ENCODE assay signal across 24 cellular contexts in genomic region chr12:124324803-124325705, GRCh38. TPM values are rescaled to one million over a fixed set of nuclear protein-coding genes. Genes with fewer than 3 reads are reported as not detected.
A peak's percentile ranks its signal among the peaks of the same experiment; 100 is the strongest.
DNase-seq lines count a peak whose midpoint lies in the region; ATAC-seq, FAIRE-seq and TF ChIP-seq lines count a peak whose summit lies in the region.
"Had no signal": no experiment of that assay in that cellular context is flagged by ENCODE, and none has a peak within 500 bp of the region (broad histone marks: within the 10 kb centered on the region; RNA-seq: fewer than 3 reads in every experiment).

No MANE protein-coding gene starts in this region.

- ATAC-seq in K562 = no peak
- no peak for ATAC-seq in gastrocnemius medialis
- ATAC-seq: GM12878 had no signal

- no peak overlapping the region; the same call in 1 of the 2 replicates for H3K27ac Mint-ChIP-seq in HFFc6
- H3K27ac Mint-ChIP-seq: IgD-negative memory B cell had no signal

- no peak for FAIRE-seq in H54 (lab: Jason Lieb, UNC)
- no peak for FAIRE-seq in K562 (lab: Jason Lieb, UNC)
- FAIRE-seq: GM12878, HTR-8/SVneo had no signal

- peaks cover 40% of the 10 kb centered on the region for H3K36me3 Mint-ChIP-seq in HFFc6 (ENCODE audit: low read depth)

- H3K27ac ChIP-seq in K562 (ENCODE audit: extremely low read depth, low read depth, low read length) (no peak overlapping the region), gastrocnemius medialis (peak overlapping the region; percentile 83 to 91 (median 88)), RWPE1 (no peak overlapping the region)
- H3K27ac ChIP-seq: BLaER1 treated with 17β-estradiol and CSF1 and Interleukin-3, amounts not matched to agents 10 nM and 100 nM; SJCRH30 had no signal

- BruUV-seq in K562 (replicated peaks; lab: Mats Ljungman, UMichigan) = no TSS peak

- WGBS in K562 (ENCODE audit: insufficient coverage, low coverage, missing lambda C conversion rate) = 94% methylated on average over 17 of the region's 57 CpGs

- TF ChIP-seq RAD21 in K562 (CRISPR knock-in tag; conservative IDR thresholded peaks at IDR 0.05 in 1 of 2, IDR thresholded peaks at IDR 0.05 in 1 of 2) = no peak

- no peak overlapping the region for H2AFZ ChIP-seq in K562 (ENCODE audit: low read depth, low read length)

- H3K4me3 ChIP-seq in K562 = no peak overlapping the region
- no peak overlapping the region for H3K4me3 ChIP-seq in gastrocnemius medialis
- H3K4me3 ChIP-seq: GM12878, MG63, SJCRH30 had no signal

- CTCF ChIA-PET in K562 (lab: Yijun Ruan, JAX; ENCODE audit: low intra/inter-chr PET ratio) (no interaction called here), RWPE1 (lab: Yijun Ruan, JAX) (no interaction called here)

- DNase-seq in H54 (ENCODE audit: insufficient read length, low spot score) (no peak), HFFc6 (no peak), K562 (ENCODE audit: extremely low read depth in 1 of 4, low spot score in 3 of 4) (no peak), gastrocnemius medialis (no peak), NCI-H2029 (lab: John Stamatoyannopoulos, UW) (no peak), RWPE1 (ENCODE audit: low spot score) (no peak)
- no peak for DNase-seq in activated naive CD4-positive, alpha-beta T cell (lab: John Stamatoyannopoulos, UW)
- DNase-seq: ACHN; Caco-2; CD4-positive, alpha-beta memory T cell; DND-41; H9; Kasumi-1; MG63; NCI-H1417; NCI-H187; NCI-H510A treated with DMSO at 0.1 percent for 48 hours; NCI-H748 treated with DMSO at 0.1 percent for 48 hours; NK-92 treated with Interleukin-12 subunit alpha and Interleukin-12 subunit beta, amount 100 ng/mL, for 24 hours; SJCRH30 had no signal

- H3K36me3 ChIP-seq in K562 (ENCODE audit: control insufficient read depth, insufficient read depth, low read length) (peaks cover 31% of the 10 kb centered on the region; the same call in 2 of the 3 replicates), gastrocnemius medialis (peaks cover 0 to 44% of the 10 kb centered on the region in 2 donors)

- peak overlapping the region; percentile 34; the same call in 1 of the 2 replicates for H3K4me3 Mint-ChIP-seq in HFFc6
- H3K4me3 Mint-ChIP-seq: CD4-positive, alpha-beta memory T cell; H9; IgD-negative memory B cell had no signal

- H4K20me1 ChIP-seq in K562 (replicated peaks; ENCODE audit: control insufficient read depth, insufficient read depth, low read length) = no peaks in the 10 kb centered on the region

- H3K27me3 ChIP-seq in K562 (ENCODE audit: control insufficient read depth in 2 of 2, insufficient read depth in 2 of 2, low read length in 2 of 2) = no peaks in the 10 kb centered on the region
- no peaks in the 10 kb centered on the region for H3K27me3 ChIP-seq in gastrocnemius medialis
- H3K27me3 ChIP-seq: BLaER1 treated with 17β-estradiol and CSF1 and Interleukin-3, amounts not matched to agents 10 nM and 100 nM; MG63; SJCRH30 had no signal

- TF ChIP-seq CTCF in HFFc6 (IDR thresholded peaks at IDR 0.05) = no peak
- no peak for TF ChIP-seq CTCF in K562 (IDR thresholded peaks at IDR 0.05 in 2 of 3, conservative IDR thresholded peaks at IDR 0.05 in 1 of 3; ENCODE audit: insufficient read depth in 2 of 3, low read depth in 1 of 3, low read length in 3 of 3)
- TF ChIP-seq CTCF in gastrocnemius medialis (IDR thresholded peaks at IDR 0.05 in 4 of 5, conservative IDR thresholded peaks at IDR 0.05 in 1 of 5) = no peak
- TF ChIP-seq CTCF in RWPE1 (conservative IDR thresholded peaks at IDR 0.05; ENCODE audit: low read depth) = no peak

- H3K9ac ChIP-seq in K562 (ENCODE audit: insufficient read depth in 1 of 2, low read depth in 2 of 2, low read length in 2 of 2) = no peak overlapping the region
- H3K9ac ChIP-seq: BLaER1 treated with 17β-estradiol and CSF1 and Interleukin-3, amounts not matched to agents 10 nM and 100 nM had no signal

- H3K9me3 ChIP-seq in K562 (replicated peaks; ENCODE audit: control insufficient read depth, insufficient read depth, low read depth, low read length) (peaks cover 12% of the 10 kb centered on the region), gastrocnemius medialis (peaks cover 0 to 5% (median 3%) of the 10 kb centered on the region in 3 donors)

- H3K79me2 ChIP-seq in K562 (ENCODE audit: control insufficient read depth, insufficient read depth, low read length) = no peaks in the 10 kb centered on the region

- TF ChIP-seq POLR2A in H54 (IDR thresholded peaks at IDR 0.05; ENCODE audit: low read depth, low read length) = 0 out of 2 replicates have a peak, but pooled peaks have one; percentile 4
- TF ChIP-seq POLR2A in K562 (conservative IDR thresholded peaks at IDR 0.05) = no peak
- no peak for TF ChIP-seq POLR2A in gastrocnemius medialis (IDR thresholded peaks at IDR 0.05)

- H3K9me3 Mint-ChIP-seq in HFFc6 = peaks cover 21% of the 10 kb centered on the region

- TF ChIP-seq EP300 in K562 (IDR thresholded peaks at IDR 0.05; ENCODE audit: low read length) = no peak

- no peak overlapping the region for H3K4me2 ChIP-seq in K562 (ENCODE audit: insufficient read depth, low read length)
- H3K4me2 ChIP-seq: BLaER1 treated with 17β-estradiol and CSF1 and Interleukin-3, amounts not matched to agents 10 nM and 100 nM had no signal

- H3K27me3 Mint-ChIP-seq in HFFc6 (ENCODE audit: insufficient read depth) = peaks cover 38% of the 10 kb centered on the region
- H3K27me3 Mint-ChIP-seq: CD4-positive, alpha-beta memory T cell; IgD-negative memory B cell had no signal

- 0 out of 5 replicates have a peak, but pooled peaks cover 0 to 3% of the 10 kb centered on the region in 2 experiments for H3K4me1 ChIP-seq in K562 (replicated peaks in 1 of 2; ENCODE audit: control insufficient read depth in 2 of 2, insufficient read depth in 2 of 2, low read length in 2 of 2)
- peaks cover 22 to 26% of the 10 kb centered on the region in 2 donors for H3K4me1 ChIP-seq in gastrocnemius medialis
- H3K4me1 ChIP-seq: Caco-2, SJCRH30 had no signal

- intact Hi-C loops in K562 (cut with micrococcal nuclease) (loop anchor here (10.0 kb wide), 1 partner anchor 360 kb away; no protein-coding TSS in a partner anchor), gastrocnemius medialis (cut with DNase I; ENCODE audit: low total_unique reads) (loop anchor here (5.0 kb wide), 1 partner anchor 447 kb away; no protein-coding TSS in a partner anchor)

- POLR2A ChIA-PET in K562 (lab: Yijun Ruan, JAX) (no interaction called here), RWPE1 (lab: Yijun Ruan, JAX; ENCODE audit: low non-redundant PET) (no interaction called here)

- in situ Hi-C loops in K562 (cut with MboI) = no loop called here
- in situ Hi-C loops in gastrocnemius medialis (cut with MboI; ENCODE audit: low sequenced_read_pairs in 4 of 4) = no loop called here

- H3K4me1 Mint-ChIP-seq in HFFc6 (ENCODE audit: low read depth) = no peaks in the 10 kb centered on the region; the same call in 1 of the 2 replicates
- H3K4me1 Mint-ChIP-seq: CD4-positive, alpha-beta memory T cell; IgD-negative memory B cell had no signal

- peaks cover 3% of the 10 kb centered on the region for H3K9me1 ChIP-seq in K562 (ENCODE audit: control insufficient read depth, insufficient read depth, low read length)

TF ChIP-seq in K562, 482 proteins besides CTCF, POLR2A, EP300 and RAD21 (continues in another document):
- TF ChIP-seq ZBTB33 (CRISPR knock-in tag; IDR thresholded peaks at IDR 0.05) = peak; percentile 67
- peak; percentile 37 for TF ChIP-seq RBM22 (IDR thresholded peaks at IDR 0.05; ENCODE audit: low read depth, low read length, poor library complexity, severe bottlenecking)
- TF ChIP-seq LEF1 (IDR thresholded peaks at IDR 0.05) = no peak
- TF ChIP-seq NFATC3 (IDR thresholded peaks at IDR 0.05) = no peak
- peak; percentile 5; the same call in 1 of the 2 replicates for TF ChIP-seq POLR2G (IDR thresholded peaks at IDR 0.05; ENCODE audit: low read depth, low read length)
- no peak for TF ChIP-seq ZNF766 (CRISPR knock-in tag; conservative IDR thresholded peaks at IDR 0.05)
- TF ChIP-seq MAZ (CRISPR knock-in tag; conservative IDR thresholded peaks at IDR 0.05 in 1 of 2, IDR thresholded peaks at IDR 0.05 in 1 of 2) = no peak
- TF ChIP-seq CEBPG (CRISPR knock-in tag; IDR thresholded peaks at IDR 0.05) = no peak
- TF ChIP-seq CEBPG (tag; conservative IDR thresholded peaks at IDR 0.05 in 1 of 2, IDR thresholded peaks at IDR 0.05 in 1 of 2) = no peak
- TF ChIP-seq EZH2 (IDR thresholded peaks at IDR 0.05; ENCODE audit: borderline replicate concordance, low read depth, low read length) = no peak

RNA-seq across cellular contexts. Expression of gene RFLNA, which starts 30.2 kb away (rescaled TPM):
- total RNA-seq in HFFc6 (2021; fragmentation: NEBNext Ultra II Directional; extraction: Animal tissue kit (Norgen Biotek cat#: 25700)) = not detected
- not detected in 2 replicates for total RNA-seq in K562 (2011; cell fraction: chromatin; rRNA removed; ENCODE audit: low replicate concordance)
- total RNA-seq in K562 (2011; cell fraction: nucleolus; rRNA removed) = not detected in 2 replicates
- total RNA-seq in K562 (2011; cell fraction: nucleoplasm; rRNA removed) = not detected in 2 replicates
- total RNA-seq in K562 (2014; rRNA removed) = not detected in 2 replicates
- total RNA-seq in K562 (2014; rRNA removed; fragmentation: Illumina TruSeq; extraction: Trizol) = not detected in 2 replicates
- not detected in 2 replicates for total RNA-seq in K562 (2015; rRNA removed; fragmentation: Illumina TruSeq; extraction: Trizol)
- not detected in 2 replicates for total RNA-seq in K562 (2021)
- not detected in 2 replicates for polyA plus RNA-seq in K562 (2011; rRNA removed)
- not detected in 2 replicates for polyA plus RNA-seq in K562 (2011; cell fraction: cytosol; rRNA removed)
- polyA plus RNA-seq in K562 (2011; cell fraction: nucleus; rRNA removed) = not detected in 2 replicates
- not detected in 2 replicates for polyA plus RNA-seq in K562 (2012)
- polyA plus RNA-seq in K562 (2014; fragmentation: Illumina TruSeq; extraction: Trizol) = not detected in 2 replicates
- not detected for polyA plus RNA-seq in K562 (2014; fragmentation: Nextera tagmentation; extraction: Ambion mirVana)
- not detected in 2 replicates for polyA plus RNA-seq in K562 (2014; rRNA removed)
- not detected in 2 replicates for polyA minus RNA-seq in K562 (2011; rRNA and poly(A)+ RNA removed)
- polyA minus RNA-seq in K562 (2011; cell fraction: cytosol; rRNA and poly(A)+ RNA removed) = not detected in 2 replicates
- polyA minus RNA-seq in K562 (2011; cell fraction: nucleus; rRNA and poly(A)+ RNA removed) = not detected in 2 replicates
- total RNA-seq in gastrocnemius medialis = 1 to 10 TPM in 1 of 4 donors, under 1 TPM in 3; 0.15 to 1.1 (median 0.23) TPM
- total RNA-seq: CD4-positive, alpha-beta memory T cell; GM12878 had no signal
- polyA plus RNA-seq: CD4-positive, alpha-beta memory T cell; IgD-negative memory B cell had no signal

Comparison
In these comparisons a context has a peak if more than half of its experiments do, and no peak if none do; other contexts are left out.
1. H3K27ac ChIP-seq: peak in gastrocnemius medialis (4 of 4); none in K562 (single experiment) and RWPE1 (single experiment).